Comparison of ENCODE assay signal across 8 cellular contexts in the genomic region with DNA sequence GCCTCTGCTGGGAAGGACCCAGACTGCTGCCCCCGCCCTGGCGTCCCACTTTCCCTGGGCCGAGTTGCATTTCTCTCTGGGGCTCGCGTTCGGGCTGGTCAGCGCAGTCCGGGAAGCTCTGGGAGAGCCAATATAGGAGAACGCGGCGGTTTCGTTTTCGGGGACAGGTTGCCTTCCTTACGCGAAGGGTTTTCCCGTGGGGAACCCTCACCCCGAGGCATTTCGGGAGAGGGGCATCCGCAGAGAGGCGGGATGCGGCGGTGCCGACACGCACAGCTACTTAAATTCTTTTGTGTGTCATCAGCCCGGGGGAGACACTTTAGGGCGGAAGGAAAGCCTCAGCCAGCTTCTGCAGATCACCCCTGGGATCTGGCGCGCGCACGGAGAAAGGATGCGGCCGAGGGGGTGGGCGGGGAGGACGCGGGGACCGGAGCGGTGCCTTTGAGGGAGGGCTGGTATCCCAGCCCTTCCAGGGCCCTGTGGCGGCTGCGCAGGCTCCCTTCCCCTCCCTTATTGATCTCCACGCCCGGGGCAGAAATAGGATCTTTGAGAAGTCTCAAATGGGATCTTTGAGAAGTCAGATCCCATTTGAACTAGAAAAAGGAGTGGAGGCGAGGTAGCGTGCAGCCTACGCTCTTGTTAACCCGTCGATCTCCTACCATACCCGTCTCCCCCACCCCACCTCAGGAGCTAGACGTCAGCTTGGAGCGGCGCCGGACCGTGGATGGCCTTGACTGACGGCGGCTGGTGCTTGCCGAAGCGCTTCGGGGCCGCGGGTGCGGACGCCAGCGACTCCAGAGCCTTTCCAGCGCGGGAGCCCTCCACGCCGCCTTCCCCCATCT. TPM values are rescaled to one million over a fixed set of nuclear protein-coding genes. Genes with fewer than 3 reads are reported as not detected.
DNase-seq lines count a peak whose midpoint lies in the region; ATAC-seq and TF ChIP-seq lines count a peak whose summit lies in the region.

No MANE protein-coding gene starts in this region.

- TF ChIP-seq CTCF in ascending aorta (IDR thresholded peaks at IDR 0.05), result no peak
- no peak for TF ChIP-seq CTCF in smooth muscle cell (IDR thresholded peaks at IDR 0.05; ENCODE audit: borderline replicate concordance, insufficient read depth, poor library complexity, severe bottlenecking)

- peaks cover 70% of the 10 kb centered on the region for H3K79me2 ChIP-seq in smooth muscle cell (ENCODE audit: low read depth)

- H3K36me3 ChIP-seq in ascending aorta (peaks cover 5 to 15% of the 10 kb centered on the region in 2 donors), iPS-15b (ENCODE audit: control insufficient read depth, insufficient read depth, low read length) (no peaks in the 10 kb centered on the region), smooth muscle cell (ENCODE audit: low read depth) (no peaks in the 10 kb centered on the region)

- H3K4me1 ChIP-seq in ascending aorta, result peaks cover 0 to 2% of the 10 kb centered on the region in 2 donors
- peaks cover 4% of the 10 kb centered on the region for H3K4me1 ChIP-seq in iPS-15b (ENCODE audit: control insufficient read depth, insufficient read depth, low read length)
- peaks cover 1% of the 10 kb centered on the region for H3K4me1 ChIP-seq in smooth muscle cell (ENCODE audit: low read depth)

- H3K9ac ChIP-seq in iPS-15b (ENCODE audit: low read depth, low read length), result no peak overlapping the region
- H3K9ac ChIP-seq in smooth muscle cell (ENCODE audit: low read depth), result peak overlapping the region; percentile 89

- H4K20me1 ChIP-seq in smooth muscle cell (ENCODE audit: low read depth), result peaks cover 57% of the 10 kb centered on the region

- H3K4me2 ChIP-seq in smooth muscle cell, result peak overlapping the region; percentile 96

- H3F3A ChIP-seq in smooth muscle cell (ENCODE audit: low read depth), result peaks cover 4% of the 10 kb centered on the region

- no peak overlapping the region for H2AFZ ChIP-seq in smooth muscle cell (ENCODE audit: low read depth)

- intact Hi-C loops in ascending aorta (cut with DNase I), result no loop called here

- peak; percentile 81 for DNase-seq in COLO668 (lab: John Stamatoyannopoulos, UW; ENCODE audit: unreplicated experiment)
- peak; percentile 43 for DNase-seq in LoVo (ENCODE audit: low spot score)
- peak in 1 of 2 donors; percentile 78 for DNase-seq in ascending aorta (ENCODE audit: low spot score in 2 of 2)
- no peak for DNase-seq in smooth muscle cell (lab: John Stamatoyannopoulos, UW; ENCODE audit: unreplicated experiment)
- DNase-seq in globus pallidus (ENCODE audit: low spot score), result no peak
- no peak for DNase-seq in foreskin melanocyte

- ATAC-seq in GM19452 (IDR thresholded peaks at IDR 0.05; ENCODE audit: unreplicated experiment), result no peak

- H3K27ac ChIP-seq in ascending aorta (peak overlapping the region; percentile 98 to 99), smooth muscle cell (ENCODE audit: low read depth) (peak overlapping the region; percentile 70)

- peak overlapping the region; percentile 89 to 90 for H3K4me3 ChIP-seq in ascending aorta
- peak overlapping the region; percentile 53 for H3K4me3 ChIP-seq in iPS-15b (ENCODE audit: low read depth, low read length)
- peak overlapping the region; percentile 92 for H3K4me3 ChIP-seq in smooth muscle cell

- WGBS in smooth muscle cell (ENCODE audit: low lambda C conversion rate), result 1% methylated on average over 65 of the region's 66 CpGs

- H3K9me3 ChIP-seq in ascending aorta, result no peaks in the 10 kb centered on the region
- H3K9me3 ChIP-seq in iPS-15b (ENCODE audit: control insufficient read depth, insufficient read depth, low read length), result no peaks in the 10 kb centered on the region
- H3K9me3 ChIP-seq in smooth muscle cell (replicated peaks; ENCODE audit: low read depth), result no peaks in the 10 kb centered on the region

- H3K27me3 ChIP-seq in ascending aorta (no peaks in the 10 kb centered on the region), iPS-15b (ENCODE audit: control insufficient read depth, insufficient read depth, low read length) (peaks cover 93% of the 10 kb centered on the region), smooth muscle cell (ENCODE audit: low read depth) (no peaks in the 10 kb centered on the region)

RNA-seq across cellular contexts. Expression of a gene that starts 1.3 kb away (rescaled TPM):
- total RNA-seq in ascending aorta (89.3 TPM), smooth muscle cell (48.5 and 52.5 TPM in 2 replicates)
- 39.2 and 49.9 TPM in 2 replicates for polyA plus RNA-seq in smooth muscle cell

Comparison
In these comparisons a context has a peak if more than half of its experiments do, and no peak if none do; other contexts are left out.
1. DNase-seq: peak in COLO668 (single experiment) and LoVo (single experiment); none in smooth muscle cell (single experiment), globus pallidus (single experiment) and foreskin melanocyte (single experiment).
2. Peak in every context shown above with its lines, with median percentiles within 50 percentile points of each other: H3K4me3 ChIP-seq.